In genomic region chr16:85358704-85359146, GRCh38 we compare ENCODE assay signal across 15 cellular contexts.
DNase-seq lines count a peak whose midpoint lies in the region; ATAC-seq, FAIRE-seq and TF ChIP-seq lines count a peak whose summit lies in the region.
"Had no signal": no experiment of that assay in that cellular context is flagged by ENCODE, and none has a peak within 500 bp of the region (broad histone marks: within the 10 kb centered on the region; RNA-seq: fewer than 3 reads in every experiment).

No MANE protein-coding gene starts in this region.

- no peak for FAIRE-seq in small intestine (lab: Jason Lieb, UNC)
- FAIRE-seq: H54 had no signal

- TF ChIP-seq POLR2A in body of pancreas (IDR thresholded peaks at IDR 0.05) (no peak), stomach (IDR thresholded peaks at IDR 0.05) (no peak)

- ATAC-seq in body of pancreas: no peak
- ATAC-seq: Right ventricle myocardium inferior had no signal

- H3K27ac ChIP-seq in body of pancreas: peak overlapping the region in 3 of 4 donors; percentile 22 to 82 (median 69)
- H3K27ac ChIP-seq in liver (ENCODE audit: low read depth in 1 of 2, low read length in 2 of 2): peak overlapping the region; percentile 6 to 66
- peak overlapping the region; percentile 47 to 89 (median 83) for H3K27ac ChIP-seq in stomach
- no peak overlapping the region for H3K27ac ChIP-seq in small intestine (ENCODE audit: low read depth in 1 of 2, low read length in 1 of 2)
- H3K27ac ChIP-seq: C4-2B had no signal

- H3K4me1 ChIP-seq in NT2/D1 (ENCODE audit: insufficient read depth, insufficient read length): peaks cover 26% of the 10 kb centered on the region
- H3K4me1 ChIP-seq in body of pancreas: peaks cover 53% of the 10 kb centered on the region
- peaks cover 20 to 56% (median 37%) of the 10 kb centered on the region in 4 donors for H3K4me1 ChIP-seq in liver (ENCODE audit: control insufficient read depth in 4 of 4, insufficient read depth in 4 of 4, low read length in 3 of 4)
- peaks cover 47 to 70% (median 60%) of the 10 kb centered on the region in 4 donors for H3K4me1 ChIP-seq in stomach
- peaks cover 0 to 4% of the 10 kb centered on the region in 2 donors for H3K4me1 ChIP-seq in small intestine (ENCODE audit: control insufficient read depth in 2 of 2, insufficient read depth in 1 of 2, low read depth in 1 of 2, low read length in 1 of 2)

- TF ChIP-seq EP300 in stomach (IDR thresholded peaks at IDR 0.05): no peak

- peak overlapping the region; percentile 33 for H3K9ac ChIP-seq in NT2/D1 (ENCODE audit: insufficient read length, low read depth)
- no peak overlapping the region for H3K9ac ChIP-seq in liver (ENCODE audit: low read depth in 1 of 2, low read length in 2 of 2)

- no peak overlapping the region for H3K4me3 ChIP-seq in NT2/D1 (ENCODE audit: insufficient read length, low read depth)
- no peak overlapping the region for H3K4me3 ChIP-seq in body of pancreas
- no peak overlapping the region for H3K4me3 ChIP-seq in liver (ENCODE audit: low read depth in 1 of 3, low read length in 3 of 3)
- no peak overlapping the region for H3K4me3 ChIP-seq in stomach
- no peak overlapping the region for H3K4me3 ChIP-seq in small intestine (ENCODE audit: low read depth in 1 of 2, low read length in 2 of 2)

- intact Hi-C loops in body of pancreas (cut with DNase I) (no loop called here), stomach (cut with DNase I; ENCODE audit: low total_unique reads) (no loop called here)
- intact Hi-C loops in activated naive CD4-positive, alpha-beta T cell treated with anti-CD3 and anti-CD28 coated beads for 36 hours (cut with micrococcal nuclease): no loop called here

- H3K4me3 Mint-ChIP-seq in activated naive CD4-positive, alpha-beta T cell treated with anti-CD3 and anti-CD28 coated beads for 36 hours: no peak overlapping the region

- TF ChIP-seq RAD21 in liver (IDR thresholded peaks at IDR 0.05): no peak

- 31 to 64% methylated on average over 5 to 10 of the region's 10 CpGs for WGBS in body of pancreas, 2 donors
- WGBS in liver: 73% methylated on average over 10 of the region's 10 CpGs
- WGBS in stomach, 5 donors: 37 to 73% (median 45%) methylated on average over 10 of the region's 10 CpGs
- WGBS in small intestine, 3 donors: 30 to 69% (median 33%) methylated on average over 10 of the region's 10 CpGs

- no peaks in the 10 kb centered on the region for H3K9me3 Mint-ChIP-seq in activated naive CD4-positive, alpha-beta T cell treated with anti-CD3 and anti-CD28 coated beads for 36 hours

- H3K36me3 ChIP-seq in NT2/D1 (ENCODE audit: insufficient read depth, insufficient read length, low read length): no peaks in the 10 kb centered on the region
- no peaks in the 10 kb centered on the region for H3K36me3 ChIP-seq in body of pancreas (replicated peaks in 1 of 2; ENCODE audit: insufficient read depth in 1 of 2, low read depth in 2 of 2)
- no peaks in the 10 kb centered on the region for H3K36me3 ChIP-seq in liver (ENCODE audit: control insufficient read depth in 4 of 4, insufficient read depth in 3 of 4, low read depth in 1 of 4, low read length in 3 of 4)
- no peaks in the 10 kb centered on the region for H3K36me3 ChIP-seq in stomach
- no peaks in the 10 kb centered on the region for H3K36me3 ChIP-seq in small intestine (ENCODE audit: control insufficient read depth in 2 of 2, insufficient read depth in 2 of 2, low read length in 2 of 2)

- CTCF ChIA-PET in activated naive CD4-positive, alpha-beta T cell treated with anti-CD3 and anti-CD28 coated beads for 36 hours (lab: Charles Lee): no interaction called here

- DNase-seq in NT2/D1 (ENCODE audit: low read depth, low spot score) (no peak), body of pancreas (peak in 1 of 4 donors; percentile 49), stomach (no peak), inferior parietal cortex (ENCODE audit: extremely low spot score) (no peak), small intestine (no peak)
- DNase-seq in activated naive CD4-positive, alpha-beta T cell treated with anti-CD3 and anti-CD28 coated beads for 36 hours: no peak
- DNase-seq: DMS79 treated with DMSO at 0.1 percent for 48 hours, Karpas-422, NCI-H1436, NCI-H1930, NCI-H524 treated with DMSO at 0.1 percent for 48 hours had no signal

- TF ChIP-seq CTCF in body of pancreas (IDR thresholded peaks at IDR 0.05): no peak
- no peak for TF ChIP-seq CTCF in liver (IDR thresholded peaks at IDR 0.05; ENCODE audit: low read depth, low read length, missing input control)
- TF ChIP-seq CTCF in stomach (IDR thresholded peaks at IDR 0.05): no peak

- H3K27ac Mint-ChIP-seq in activated naive CD4-positive, alpha-beta T cell treated with anti-CD3 and anti-CD28 coated beads for 36 hours: no peak overlapping the region

- peaks cover 6% of the 10 kb centered on the region for H3K27me3 Mint-ChIP-seq in activated naive CD4-positive, alpha-beta T cell treated with anti-CD3 and anti-CD28 coated beads for 36 hours (ENCODE audit: low read depth)

- H3K27me3 ChIP-seq in NT2/D1 (ENCODE audit: insufficient read depth, insufficient read length): no peaks in the 10 kb centered on the region
- H3K27me3 ChIP-seq in body of pancreas: no peaks in the 10 kb centered on the region
- H3K27me3 ChIP-seq in liver (ENCODE audit: control insufficient read depth in 4 of 4, insufficient read depth in 4 of 4, low read length in 3 of 4): no peaks in the 10 kb centered on the region
- no peaks in the 10 kb centered on the region for H3K27me3 ChIP-seq in stomach
- no peaks in the 10 kb centered on the region for H3K27me3 ChIP-seq in small intestine (ENCODE audit: control insufficient read depth in 2 of 2, insufficient read depth in 2 of 2, low read length in 2 of 2)

- H3K4me1 Mint-ChIP-seq in activated naive CD4-positive, alpha-beta T cell treated with anti-CD3 and anti-CD28 coated beads for 36 hours (ENCODE audit: low read depth): no peaks in the 10 kb centered on the region

- no peaks in the 10 kb centered on the region for H3K9me3 ChIP-seq in NT2/D1 (ENCODE audit: insufficient read depth, low read length)
- no peaks in the 10 kb centered on the region for H3K9me3 ChIP-seq in body of pancreas
- no peaks in the 10 kb centered on the region for H3K9me3 ChIP-seq in liver (ENCODE audit: control insufficient read depth in 4 of 4, low read length in 3 of 4)
- H3K9me3 ChIP-seq in stomach: no peaks in the 10 kb centered on the region
- no peaks in the 10 kb centered on the region for H3K9me3 ChIP-seq in small intestine (ENCODE audit: control insufficient read depth, low read depth)

- no peaks in the 10 kb centered on the region for H3K36me3 Mint-ChIP-seq in activated naive CD4-positive, alpha-beta T cell treated with anti-CD3 and anti-CD28 coated beads for 36 hours (ENCODE audit: low read depth)

TF ChIP-seq in liver, 16 proteins besides CTCF, POLR2A, EP300 and RAD21:
- TF ChIP-seq SP1 (IDR thresholded peaks at IDR 0.05) (no peak), HNF4G (IDR thresholded peaks at IDR 0.05) (no peak), YY1 (IDR thresholded peaks at IDR 0.05) (no peak), GABPA (IDR thresholded peaks at IDR 0.05 in 1 of 2, conservative IDR thresholded peaks at IDR 0.05 in 1 of 2) (no peak), JUND (IDR thresholded peaks at IDR 0.05) (no peak), ATF3 (IDR thresholded peaks at IDR 0.05) (no peak), RXRA (IDR thresholded peaks at IDR 0.05) (no peak), FOXA1 (IDR thresholded peaks at IDR 0.05) (no peak)

Comparison
In these comparisons a context has a peak if more than half of its experiments do, and no peak if none do; other contexts are left out.
1. H3K27ac ChIP-seq: peak in body of pancreas (3 of 4), liver (2 of 2) and stomach (5 of 5); none in small intestine (0 of 2).